7 cellular contexts compared by ENCODE assay signal in genomic region chr15:60362318-60363023, GRCh38. TPM values are rescaled to one million over a fixed set of nuclear protein-coding genes. Genes with fewer than 3 reads are reported as not detected.
A peak's percentile ranks its signal among the peaks of the same experiment; 100 is the strongest.
DNase-seq lines count a peak whose midpoint lies in the region; ATAC-seq, FAIRE-seq and TF ChIP-seq lines count a peak whose summit lies in the region.

No MANE protein-coding gene starts in this region.

- H3K27ac Mint-ChIP-seq in activated CD8-positive, alpha-beta T cell treated with anti-CD3 and anti-CD28 coated beads, Interleukin-2, amount 10 ng/mL, durations not matched to agents 7 days and 5 days: peak overlapping the region; percentile 35

- H3K4me3 ChIP-seq in heart left ventricle (no peak overlapping the region), stomach (no peak overlapping the region)

- CTCF ChIA-PET in activated CD8-positive, alpha-beta T cell treated with anti-CD3 and anti-CD28 coated beads, Interleukin-2, amount 10 ng/mL, durations not matched to agents 7 days and 5 days (lab: Charles Lee): interaction anchor here (0.7 to 3.5 kb wide), 12 partner anchors 34 to 554 kb away, joined by 3 to 21 read pairs (median 8); no protein-coding TSS in a partner anchor

- peaks cover 26% of the 10 kb centered on the region for H3K4me1 Mint-ChIP-seq in activated CD8-positive, alpha-beta T cell treated with anti-CD3 and anti-CD28 coated beads, Interleukin-2, amount 10 ng/mL, durations not matched to agents 7 days and 5 days (ENCODE audit: low read depth)

- no peak for TF ChIP-seq EP300 in stomach (IDR thresholded peaks at IDR 0.05)

- H3K36me3 Mint-ChIP-seq in activated CD8-positive, alpha-beta T cell treated with anti-CD3 and anti-CD28 coated beads, Interleukin-2, amount 10 ng/mL, durations not matched to agents 7 days and 5 days (ENCODE audit: low read depth): peaks cover 61% of the 10 kb centered on the region

- peaks cover 6 to 63% (median 32%) of the 10 kb centered on the region in 12 donors for H3K4me1 ChIP-seq in heart left ventricle
- H3K4me1 ChIP-seq in stomach: peaks cover 33 to 73% (median 51%) of the 10 kb centered on the region in 4 donors

- H3K9me3 Mint-ChIP-seq in activated CD8-positive, alpha-beta T cell treated with anti-CD3 and anti-CD28 coated beads, Interleukin-2, amount 10 ng/mL, durations not matched to agents 7 days and 5 days (ENCODE audit: insufficient read depth): no peaks in the 10 kb centered on the region

- H3K27me3 ChIP-seq in heart left ventricle: no peaks in the 10 kb centered on the region
- H3K27me3 ChIP-seq in stomach: no peaks in the 10 kb centered on the region

- peak; percentile 80 for ATAC-seq in activated CD8-positive, alpha-beta T cell treated with anti-CD3 and anti-CD28 coated beads, Interleukin-2, amount 10 ng/mL, durations not matched to agents 7 days and 5 days
- peak in 3 of 4 donors; percentile 71 to 72 (median 71) for ATAC-seq in heart left ventricle
- ATAC-seq in HG02885 (IDR thresholded peaks at IDR 0.05; ENCODE audit: poor library complexity, unreplicated experiment): no peak

- H3K9me3 ChIP-seq in heart left ventricle (no peaks in the 10 kb centered on the region), stomach (no peaks in the 10 kb centered on the region)

- no peaks in the 10 kb centered on the region for H3K27me3 Mint-ChIP-seq in activated CD8-positive, alpha-beta T cell treated with anti-CD3 and anti-CD28 coated beads, Interleukin-2, amount 10 ng/mL, durations not matched to agents 7 days and 5 days (ENCODE audit: low read depth)

- FAIRE-seq in HTR-8/SVneo (lab: Jason Lieb, UNC): no peak

- H3K27ac ChIP-seq in heart left ventricle: peak overlapping the region in 10 of 12 donors; percentile 32 to 80 (median 48)
- peak overlapping the region; percentile 56 to 78 (median 70) for H3K27ac ChIP-seq in stomach

- no peak for TF ChIP-seq POLR2A in heart left ventricle (IDR thresholded peaks at IDR 0.05)
- no peak for TF ChIP-seq POLR2A in stomach (IDR thresholded peaks at IDR 0.05)

- DNase-seq in LHCN-M2 (ENCODE audit: low read depth) (peak; percentile 84), heart left ventricle (peak in 1 of 5 donors; percentile 42), stomach (no peak), inferior parietal cortex (ENCODE audit: extremely low spot score) (no peak), HTR-8/SVneo (ENCODE audit: insufficient read length, low spot score) (no peak)
- peak; percentile 41 for DNase-seq in activated CD8-positive, alpha-beta T cell treated with anti-CD3 and anti-CD28 coated beads, Interleukin-2, amount 10 ng/mL, durations not matched to agents 7 days and 5 days

- POLR2A ChIA-PET in activated CD8-positive, alpha-beta T cell treated with anti-CD3 and anti-CD28 coated beads, Interleukin-2, amount 10 ng/mL, durations not matched to agents 7 days and 5 days (lab: Charles Lee): interaction anchor here (0.6 to 2.4 kb wide), 4 partner anchors 36 to 981 kb away, joined by 3 to 11 read pairs (median 4); partner anchors contain the start of gene ANXA2

- 57 to 65% (median 60%) methylated on average over 8 of the region's 8 CpGs for WGBS in heart left ventricle, 4 donors
- WGBS in stomach, 5 donors: 43 to 57% (median 49%) methylated on average over 8 of the region's 8 CpGs

- intact Hi-C loops in heart left ventricle (cut with DNase I): loop anchor here in 6 of 10 donors (5.0 to 10.0 kb wide), 5 partner anchors 35 to 552 kb away; partner anchors contain the start of gene ANXA2 (in 5 of the 6)
- intact Hi-C loops in stomach (cut with DNase I; ENCODE audit: low total_unique reads): no loop called here

- peaks cover 0 to 80% (median 48%) of the 10 kb centered on the region in 9 donors for H3K36me3 ChIP-seq in heart left ventricle
- H3K36me3 ChIP-seq in stomach: peaks cover 12 to 74% (median 45%) of the 10 kb centered on the region in 4 donors

- H3K4me3 Mint-ChIP-seq in activated CD8-positive, alpha-beta T cell treated with anti-CD3 and anti-CD28 coated beads, Interleukin-2, amount 10 ng/mL, durations not matched to agents 7 days and 5 days: no peak overlapping the region

- TF ChIP-seq CTCF in heart left ventricle (IDR thresholded peaks at IDR 0.05) (no peak), stomach (IDR thresholded peaks at IDR 0.05) (no peak)

RNA-seq across cellular contexts. Expression of gene ANXA2, which starts 35.3 kb away (rescaled TPM):
- total RNA-seq in LHCN-M2 (2014; rRNA removed) (3,230 and 3,804 TPM in 2 replicates), heart left ventricle (100 to 1,000 TPM; 106 to 523 (median 207) TPM), stomach (1,000 to 10,000 TPM in 1 of 5 donors, 100 to 1,000 TPM in 4; 292 to 1,332 (median 460) TPM)
- 7,075 TPM for polyA plus RNA-seq in LHCN-M2 (2012)
- total RNA-seq in activated CD8-positive, alpha-beta T cell treated with anti-CD3 and anti-CD28 coated beads, Interleukin-2, amount 10 ng/mL, durations not matched to agents 7 days and 5 days: 100 to 1,000 TPM; 368 to 375 TPM
- polyA plus RNA-seq in heart left ventricle (100 to 1,000 TPM; 135 to 547 TPM), stomach (100 to 1,000 TPM; 600 to 928 (median 774) TPM)

Comparison
In these comparisons a context has a peak if more than half of its experiments do, and no peak if none do; other contexts are left out.
1. DNase-seq: peak in LHCN-M2 (single experiment) and activated CD8-positive, alpha-beta T cell treated with anti-CD3 and anti-CD28 coated beads, Interleukin-2, amount 10 ng/mL, durations not matched to agents 7 days and 5 days (single experiment); none in stomach (single experiment), inferior parietal cortex (single experiment) and HTR-8/SVneo (single experiment).